In genomic region chr20:9412309-9412708, GRCh38 we compare ENCODE assay signal across 18 cellular contexts.
A peak's percentile ranks its signal among the peaks of the same experiment; 100 is the strongest.
DNase-seq lines count a peak whose midpoint lies in the region; ATAC-seq and TF ChIP-seq lines count a peak whose summit lies in the region.
"Had no signal": no experiment of that assay in that cellular context is flagged by ENCODE, and none has a peak within 500 bp of the region (broad histone marks: within the 10 kb centered on the region; RNA-seq: fewer than 3 reads in every experiment).

No MANE protein-coding gene starts in this region.

- no peak overlapping the region for H3K27ac Mint-ChIP-seq in Calu3 (ENCODE audit: unreplicated experiment)
- H3K27ac Mint-ChIP-seq: T-cell had no signal

- H3K9me3 Mint-ChIP-seq in Calu3 (ENCODE audit: low read depth, unreplicated experiment) = no peaks in the 10 kb centered on the region
- H3K9me3 Mint-ChIP-seq: T-cell had no signal

- CTCF ChIA-PET in Calu3 (lab: Charles Lee) = no interaction called here

- no TSS peak for BruUV-seq in Calu3 (replicated peaks; lab: Mats Ljungman, UMichigan)

- no peaks in the 10 kb centered on the region for H3K27me3 Mint-ChIP-seq in Calu3 (ENCODE audit: unreplicated experiment)
- H3K27me3 Mint-ChIP-seq: T-cell had no signal

- intact Hi-C loops in stomach (cut with DNase I; ENCODE audit: low total_unique reads) (loop anchor here (5.0 kb wide), 1 partner anchor 200 kb away; no protein-coding TSS in a partner anchor), Calu3 (cut with micrococcal nuclease; ENCODE audit: unreplicated experiment) (no loop called here)

- no peak overlapping the region for H3K27ac ChIP-seq in stomach
- H3K27ac ChIP-seq: C4-2B, cardiac muscle cell had no signal

- TF ChIP-seq POLR2A in stomach (IDR thresholded peaks at IDR 0.05) = no peak

- WGBS in stomach, 5 donors = 84 to 92% (median 86%) methylated on average over 5 of the region's 5 CpGs

- no peaks in the 10 kb centered on the region for H3K27me3 ChIP-seq in stomach
- H3K27me3 ChIP-seq: cardiac muscle cell had no signal

- H3K36me3 Mint-ChIP-seq in Calu3 (ENCODE audit: insufficient read depth, unreplicated experiment) = no peaks in the 10 kb centered on the region
- H3K36me3 Mint-ChIP-seq: T-cell had no signal

- DNase-seq in RPMI8226 (peak; percentile 38), stomach (no peak), AML-193 (lab: John Stamatoyannopoulos, UW) (no peak), Calu3 (no peak)
- DNase-seq in activated effector memory CD4-positive, alpha-beta T cell treated with anti-CD3 and anti-CD28 coated beads, Interleukin-2, amount 50 U/mL, for 16 hours = no peak
- DNase-seq: activated gamma-delta T cell treated with Interleukin-2 at 50 U/mL for 16 hours, erythroblast, GDM1, NCI-H1930, OCI-M1, T-cell had no signal

- TF ChIP-seq CTCF in stomach (IDR thresholded peaks at IDR 0.05) = no peak
- no peak for TF ChIP-seq CTCF in Calu3 (IDR thresholded peaks at IDR 0.05; ENCODE audit: unreplicated experiment)

- H3K4me3 ChIP-seq in stomach = no peak overlapping the region
- H3K4me3 ChIP-seq: cardiac muscle cell, K562 had no signal

- no peaks in the 10 kb centered on the region for H3K9me3 ChIP-seq in stomach

- H3K4me3 Mint-ChIP-seq in Calu3 (ENCODE audit: low read depth, unreplicated experiment) = no peak overlapping the region
- H3K4me3 Mint-ChIP-seq: T-cell had no signal

- TF ChIP-seq EP300 in stomach (IDR thresholded peaks at IDR 0.05) = no peak

- H3K36me3 ChIP-seq in stomach = peaks cover 0 to 50% (median 20%) of the 10 kb centered on the region in 4 donors

- ATAC-seq in GM18861 (IDR thresholded peaks at IDR 0.05; ENCODE audit: unreplicated experiment) (peak; percentile 78), GM21528 (IDR thresholded peaks at IDR 0.05; ENCODE audit: low FRiP score, unreplicated experiment) (peak; percentile 89), HG03025 (IDR thresholded peaks at IDR 0.05; ENCODE audit: low FRiP score, unreplicated experiment) (peak; percentile 76)
- ATAC-seq: HCT116, K562, T-cell had no signal

- no peaks in the 10 kb centered on the region for H3K4me1 Mint-ChIP-seq in Calu3 (ENCODE audit: low read depth, unreplicated experiment)
- H3K4me1 Mint-ChIP-seq: T-cell had no signal

- no peaks in the 10 kb centered on the region for H3K4me1 ChIP-seq in stomach
